Comparison of ENCODE assay signal across 3 cellular contexts in genomic region chr7:92913849-92914248, GRCh38.
TF ChIP-seq lines count a peak whose summit lies in the region.

No MANE protein-coding gene starts in this region.

TF ChIP-seq in A549, 52 proteins besides CTCF, POLR2A, EP300 and RAD21:
- TF ChIP-seq MAFK (IDR thresholded peaks at IDR 0.05; ENCODE audit: partially characterized antibody) (peak; percentile 91), HOXB5 (CRISPR knock-in tag; IDR thresholded peaks at IDR 0.05) (no peak), KDM1A (IDR thresholded peaks at IDR 0.05; ENCODE audit: low read depth) (no peak), RNF2 (IDR thresholded peaks at IDR 0.05; ENCODE audit: borderline replicate concordance, low read depth) (no peak)

TF ChIP-seq in IMR-90, 13 proteins besides CTCF, POLR2A, EP300 and RAD21:
- peak; percentile 84 for TF ChIP-seq MAFK (IDR thresholded peaks at IDR 0.05; ENCODE audit: low read depth, low read length)
- no peak for TF ChIP-seq BHLHE40 (IDR thresholded peaks at IDR 0.05; ENCODE audit: low read depth, low read length)
TF ChIP-seq in IMR-90: peak in this region for 1.

TF ChIP-seq in K562, 482 proteins besides CTCF, POLR2A, EP300 and RAD21:
- TF ChIP-seq MBD1 (CRISPR knock-in tag; IDR thresholded peaks at IDR 0.05) (no peak), C11orf30 (IDR thresholded peaks at IDR 0.05; ENCODE audit: low read depth) (peak; percentile 83), NONO (IDR thresholded peaks at IDR 0.05; ENCODE audit: low read depth in 2 of 2, low read length in 1 of 2) (no peak), MAFF (IDR thresholded peaks at IDR 0.05; ENCODE audit: low read length) (peak; percentile 83), ATF1 (CRISPR knock-in tag; IDR thresholded peaks at IDR 0.05) (no peak), ATF1 (tag; IDR thresholded peaks at IDR 0.05) (no peak), ZBTB7A (IDR thresholded peaks at IDR 0.05; ENCODE audit: borderline replicate concordance, control insufficient read depth, low read depth, low read length) (no peak), MAFG (tag; conservative IDR thresholded peaks at IDR 0.05) (peak; percentile 82), HDAC3 (IDR thresholded peaks at IDR 0.05; ENCODE audit: borderline replicate concordance, partially characterized antibody) (no peak), PTTG1 (tag; IDR thresholded peaks at IDR 0.05; ENCODE audit: low read depth) (no peak), ZNF280B (CRISPR knock-in tag; IDR thresholded peaks at IDR 0.05) (no peak), TRIM24 (IDR thresholded peaks at IDR 0.05) (no peak), ZNF316 (IDR thresholded peaks at IDR 0.05) (peak; percentile 94), PHTF2 (CRISPR knock-in tag; IDR thresholded peaks at IDR 0.05) (no peak), PTBP1 (IDR thresholded peaks at IDR 0.05; ENCODE audit: low read depth, low read length) (no peak), MAFK (IDR thresholded peaks at IDR 0.05; ENCODE audit: low read length) (peak; percentile 84), NFE2 (IDR thresholded peaks at IDR 0.05; ENCODE audit: low read depth) (peak; percentile 44; the same call in 1 of the 2 replicates), RBM17 (IDR thresholded peaks at IDR 0.05; ENCODE audit: borderline replicate concordance, low read depth, low read length) (no peak), MEIS2 (IDR thresholded peaks at IDR 0.05; ENCODE audit: partially characterized antibody) (peak; percentile 35), SRF (CRISPR knock-in tag; IDR thresholded peaks at IDR 0.05) (no peak), E2F5 (CRISPR knock-in tag; IDR thresholded peaks at IDR 0.05) (no peak)
